Comparison of ENCODE assay signal across 29 cellular contexts in the genomic region with DNA sequence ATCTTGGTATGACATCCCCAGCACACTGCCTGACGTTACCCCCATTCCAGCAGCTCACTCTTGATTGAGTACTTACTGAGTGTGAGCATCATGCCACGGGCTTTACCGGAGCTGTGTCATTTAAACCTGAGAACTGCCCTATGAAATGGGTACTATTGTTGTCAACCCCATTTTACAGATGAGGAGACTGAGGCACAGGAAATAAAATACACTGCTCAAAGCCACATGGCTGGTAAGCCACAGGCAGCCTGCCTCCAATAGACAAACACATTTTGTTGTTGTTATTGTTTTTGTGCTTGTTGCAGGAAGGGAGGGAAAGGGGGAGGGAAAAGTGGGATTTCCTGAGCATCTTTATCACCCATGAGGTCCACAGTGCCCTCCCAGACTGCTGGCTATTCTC. TPM values are rescaled to one million over a fixed set of nuclear protein-coding genes. Genes with fewer than 3 reads are reported as not detected.
"Had no signal": no experiment of that assay in that cellular context is flagged by ENCODE, and none has a peak within 500 bp of the region (broad histone marks: within the 10 kb centered on the region; RNA-seq: fewer than 3 reads in every experiment).

No MANE protein-coding gene starts in this region.

- H3K4me3 ChIP-seq: ascending aorta, breast epithelium, MG63, SJSA1 had no signal

- H3K4me1 ChIP-seq: breast epithelium had no signal

- H3K9me3 Mint-ChIP-seq: activated CD4-positive, alpha-beta memory T cell treated with anti-CD3 and anti-CD28 coated beads for 36 hours; activated naive CD8-positive, alpha-beta T cell treated with anti-CD3 and anti-CD28 coated beads, Interleukin-2, amount 10 ng/mL, durations not matched to agents 7 days and 5 days; activated T-cell treated with anti-CD3 and anti-CD28 coated beads, Interleukin-2, amount 50 U/mL, for 4 hours; activated T-helper 1 cell treated with anti-CD3 and anti-CD28 coated beads, Interleukin-12 subunit alpha, Interleukin-12 subunit beta, Interleukin-2, Interleukin-4 antibody, amounts not matched to agents 30 ng/mL and 10 ng/mL and 1 ng/mL, durations not matched to agents 14 hours and 24 hours and 36 hours; T-helper 1 cell treated with Interleukin-12 subunit alpha and Interleukin-12 subunit beta and Interleukin-4 antibody, amounts not matched to agents 30 μg/mL and 1 μg/mL, for 36 hours; T-helper 2 cell treated with Interferon-gamma antibody and Interleukin-4, amounts not matched to agents 5 μg/mL and 100 μg/mL, for 36 hours; WTC11 had no signal

- H3K4me2 ChIP-seq: SK-N-SH had no signal

- H3K36me3 ChIP-seq: ascending aorta, breast epithelium, MG63, SJSA1 had no signal

- H3K27ac Mint-ChIP-seq: activated CD4-positive, alpha-beta memory T cell treated with anti-CD3 and anti-CD28 coated beads for 36 hours; activated CD4-positive, alpha-beta T cell treated with anti-CD3 and anti-CD28 coated beads for 36 hours; activated naive CD8-positive, alpha-beta T cell treated with anti-CD3 and anti-CD28 coated beads, Interleukin-2, amount 10 ng/mL, durations not matched to agents 7 days and 5 days; activated T-helper 1 cell treated with anti-CD3 and anti-CD28 coated beads, Interleukin-12 subunit alpha, Interleukin-12 subunit beta, Interleukin-2, Interleukin-4 antibody, amounts not matched to agents 30 ng/mL and 10 ng/mL and 1 ng/mL, durations not matched to agents 14 hours and 24 hours and 36 hours; T-helper 1 cell treated with Interleukin-12 subunit alpha and Interleukin-12 subunit beta and Interleukin-4 antibody, amounts not matched to agents 30 μg/mL and 1 μg/mL, for 36 hours; T-helper 2 cell treated with Interferon-gamma antibody and Interleukin-4, amounts not matched to agents 5 μg/mL and 100 μg/mL, for 36 hours; WTC11 had no signal

- ATAC-seq: activated CD4-positive, alpha-beta T cell treated with anti-CD3 and anti-CD28 coated beads for 36 hours; activated CD4-positive, CD25-positive, alpha-beta regulatory T cell treated with anti-CD3 and anti-CD28 coated beads, Interleukin-2, amount 50 U/mL, for 24 hours; activated T-cell treated with anti-CD3 and anti-CD28 coated beads, Interleukin-2, amount 50 U/mL, for 4 hours; Panc1 had no signal

- H3K9me2 ChIP-seq: SK-N-SH had no signal

- H3K36me3 Mint-ChIP-seq: activated CD4-positive, alpha-beta memory T cell treated with anti-CD3 and anti-CD28 coated beads for 36 hours; activated naive CD8-positive, alpha-beta T cell treated with anti-CD3 and anti-CD28 coated beads, Interleukin-2, amount 10 ng/mL, durations not matched to agents 7 days and 5 days; WTC11 had no signal

- H3K4me3 Mint-ChIP-seq: activated CD4-positive, alpha-beta memory T cell treated with anti-CD3 and anti-CD28 coated beads for 36 hours; activated CD4-positive, alpha-beta T cell treated with anti-CD3 and anti-CD28 coated beads for 36 hours; activated naive CD8-positive, alpha-beta T cell treated with anti-CD3 and anti-CD28 coated beads, Interleukin-2, amount 10 ng/mL, durations not matched to agents 7 days and 5 days; activated T-cell treated with anti-CD3 and anti-CD28 coated beads, Interleukin-2, amount 50 U/mL, for 4 hours; activated T-helper 1 cell treated with anti-CD3 and anti-CD28 coated beads, Interleukin-12 subunit alpha, Interleukin-12 subunit beta, Interleukin-2, Interleukin-4 antibody, amounts not matched to agents 30 ng/mL and 10 ng/mL and 1 ng/mL, durations not matched to agents 14 hours and 24 hours and 36 hours; T-helper 1 cell treated with Interleukin-12 subunit alpha and Interleukin-12 subunit beta and Interleukin-4 antibody, amounts not matched to agents 30 μg/mL and 1 μg/mL, for 36 hours; T-helper 2 cell treated with Interferon-gamma antibody and Interleukin-4, amounts not matched to agents 5 μg/mL and 100 μg/mL, for 36 hours; WTC11 had no signal

- DNase-seq: activated CD4-positive, alpha-beta memory T cell treated with anti-CD3 and anti-CD28 coated beads for 36 hours; activated CD4-positive, alpha-beta T cell treated with anti-CD3 and anti-CD28 coated beads for 36 hours; activated CD4-positive, alpha-beta T cell treated with anti-CD3 and anti-CD28 coated beads, Interleukin-2, amount 50 U/mL, for 1 hour; activated CD8-positive, alpha-beta memory T cell treated with anti-CD3 and anti-CD28 coated beads, Interleukin-2, amount 50 U/mL, for 4 hours; activated naive CD4-positive, alpha-beta T cell treated with anti-CD3 and anti-CD28 coated beads, Interleukin-2, amount 50 U/mL, for 16 hours; activated naive CD8-positive, alpha-beta T cell treated with anti-CD3 and anti-CD28 coated beads, Interleukin-2, amount 10 ng/mL, durations not matched to agents 7 days and 5 days; activated T-cell treated with anti-CD3 and anti-CD28 coated beads for 4 hours; activated T-cell treated with anti-CD3 and anti-CD28 coated beads, Interleukin-2, amount 50 U/mL, for 4 hours; Kasumi-1; MG63; NCI-H1048; NCI-H1694; NCI-H345; NCI-H524 treated with DMSO at 0.1 percent for 48 hours; SHP77 treated with DMSO at 0.1 percent for 48 hours; SK-N-SH had no signal

- H3K9me3 ChIP-seq: ascending aorta, breast epithelium, MG63, SK-N-SH had no signal

- H3K9ac ChIP-seq: SK-N-SH had no signal

- H3K27ac ChIP-seq: ascending aorta, breast epithelium, SJSA1 had no signal

RNA-seq across cellular contexts. Expression of a gene that starts 53.5 kb away (rescaled TPM):
- total RNA-seq: activated CD4-positive, alpha-beta memory T cell treated with anti-CD3 and anti-CD28 coated beads for 36 hours; activated CD4-positive, alpha-beta T cell treated with anti-CD3 and anti-CD28 coated beads for 36 hours; activated naive CD8-positive, alpha-beta T cell treated with anti-CD3 and anti-CD28 coated beads, Interleukin-2, amount 10 ng/mL, durations not matched to agents 7 days and 5 days; activated T-cell treated with anti-CD3 and anti-CD28 coated beads, Interleukin-2, amount 50 U/mL, for 4 hours; activated T-helper 1 cell treated with anti-CD3 and anti-CD28 coated beads, Interleukin-12 subunit alpha, Interleukin-12 subunit beta, Interleukin-2, Interleukin-4 antibody, amounts not matched to agents 30 ng/mL and 10 ng/mL and 1 ng/mL, durations not matched to agents 14 hours and 24 hours and 36 hours; ascending aorta; breast epithelium; cardiac septum; NCI-H460; RPMI7951; SJSA1 had no signal
- polyA plus RNA-seq: adipose tissue, SK-N-SH had no signal
